3 cellular contexts compared by ENCODE assay signal in genomic region chr10:73774637-73775036, GRCh38.
TF ChIP-seq lines count a peak whose summit lies in the region.

No MANE protein-coding gene starts in this region.

TF ChIP-seq in SK-N-SH, 30 proteins besides CTCF, POLR2A, EP300 and RAD21:
- TF ChIP-seq JUND (IDR thresholded peaks at IDR 0.05) (no peak), NFIC (IDR thresholded peaks at IDR 0.05; ENCODE audit: borderline replicate concordance) (no peak), MEF2A (IDR thresholded peaks at IDR 0.05; ENCODE audit: borderline replicate concordance, low read depth) (no peak), USF2 (IDR thresholded peaks at IDR 0.05; ENCODE audit: borderline replicate concordance, low read depth, low read length) (no peak), CHD2 (IDR thresholded peaks at IDR 0.05; ENCODE audit: low read length, partially characterized antibody) (no peak), FOXM1 (IDR thresholded peaks at IDR 0.05; ENCODE audit: low read depth) (no peak), RFX5 (IDR thresholded peaks at IDR 0.05; ENCODE audit: low read length) (no peak)

TF ChIP-seq in SK-N-SH treated with all-trans-retinoic acid at 6 μM for 48 hours, 23 proteins besides CTCF, POLR2A, EP300 and RAD21 (continues in another document):
- TF ChIP-seq GLIS3 (CRISPR knock-in tag; IDR thresholded peaks at IDR 0.05): no peak
- TF ChIP-seq TSHZ2 (CRISPR knock-in tag; IDR thresholded peaks at IDR 0.05): no peak
- TF ChIP-seq ZNF8 (CRISPR knock-in tag; IDR thresholded peaks at IDR 0.05): no peak
- no peak for TF ChIP-seq CSRNP3 (CRISPR knock-in tag; IDR thresholded peaks at IDR 0.05)
- no peak for TF ChIP-seq PATZ1 (CRISPR knock-in tag; IDR thresholded peaks at IDR 0.05; ENCODE audit: borderline replicate concordance)
- TF ChIP-seq TCF4 (CRISPR knock-in tag; IDR thresholded peaks at IDR 0.05; ENCODE audit: borderline replicate concordance): no peak
- no peak for TF ChIP-seq ARNTL (CRISPR knock-in tag; IDR thresholded peaks at IDR 0.05; ENCODE audit: borderline replicate concordance, low read depth)
- no peak for TF ChIP-seq ZFP30 (CRISPR knock-in tag; IDR thresholded peaks at IDR 0.05)
- TF ChIP-seq PPARA (CRISPR knock-in tag; IDR thresholded peaks at IDR 0.05; ENCODE audit: borderline replicate concordance): no peak
- TF ChIP-seq OSR1 (CRISPR knock-in tag; IDR thresholded peaks at IDR 0.05): no peak
- TF ChIP-seq ZNF565 (CRISPR knock-in tag; conservative IDR thresholded peaks at IDR 0.05; ENCODE audit: low read depth): no peak
- TF ChIP-seq ZC3H10 (CRISPR knock-in tag; IDR thresholded peaks at IDR 0.05): no peak
- no peak for TF ChIP-seq ESRRG (CRISPR knock-in tag; IDR thresholded peaks at IDR 0.05)
- no peak for TF ChIP-seq BACH2 (CRISPR knock-in tag; IDR thresholded peaks at IDR 0.05; ENCODE audit: borderline replicate concordance)
- no peak for TF ChIP-seq CSDC2 (CRISPR knock-in tag; IDR thresholded peaks at IDR 0.05)
- no peak for TF ChIP-seq TOX (CRISPR knock-in tag; IDR thresholded peaks at IDR 0.05; ENCODE audit: borderline replicate concordance)
- TF ChIP-seq POU6F1 (CRISPR knock-in tag; IDR thresholded peaks at IDR 0.05; ENCODE audit: borderline replicate concordance, low read depth): no peak
- no peak for TF ChIP-seq ZFP3 (CRISPR knock-in tag; IDR thresholded peaks at IDR 0.05)

TF ChIP-seq in endothelial cell of umbilical vein, 7 proteins besides CTCF, POLR2A, EP300 and RAD21:
- TF ChIP-seq GATA2 (IDR thresholded peaks at IDR 0.05; ENCODE audit: insufficient read depth, insufficient read length, low read depth, low read length): no peak
- TF ChIP-seq EZH2 (IDR thresholded peaks at IDR 0.05; ENCODE audit: borderline replicate concordance, low read depth, low read length, severe bottlenecking): no peak
- no peak for TF ChIP-seq FOS (IDR thresholded peaks at IDR 0.05; ENCODE audit: borderline replicate concordance, insufficient read depth, low read length)
- no peak for TF ChIP-seq JUN (IDR thresholded peaks at IDR 0.05; ENCODE audit: borderline replicate concordance, insufficient read depth, insufficient read length, low read depth)
- TF ChIP-seq MYC (IDR thresholded peaks at IDR 0.05; ENCODE audit: low read depth, low read length): no peak
- TF ChIP-seq MAX (IDR thresholded peaks at IDR 0.05; ENCODE audit: insufficient read depth, insufficient read length): no peak
- TF ChIP-seq POLR2AphosphoS5 (IDR thresholded peaks at IDR 0.05; ENCODE audit: insufficient read depth, low read depth, low read length): no peak
TF ChIP-seq in endothelial cell of umbilical vein: peak in this region for 0.
